ENCODE assay signal across 16 cellular contexts in the genomic region with DNA sequence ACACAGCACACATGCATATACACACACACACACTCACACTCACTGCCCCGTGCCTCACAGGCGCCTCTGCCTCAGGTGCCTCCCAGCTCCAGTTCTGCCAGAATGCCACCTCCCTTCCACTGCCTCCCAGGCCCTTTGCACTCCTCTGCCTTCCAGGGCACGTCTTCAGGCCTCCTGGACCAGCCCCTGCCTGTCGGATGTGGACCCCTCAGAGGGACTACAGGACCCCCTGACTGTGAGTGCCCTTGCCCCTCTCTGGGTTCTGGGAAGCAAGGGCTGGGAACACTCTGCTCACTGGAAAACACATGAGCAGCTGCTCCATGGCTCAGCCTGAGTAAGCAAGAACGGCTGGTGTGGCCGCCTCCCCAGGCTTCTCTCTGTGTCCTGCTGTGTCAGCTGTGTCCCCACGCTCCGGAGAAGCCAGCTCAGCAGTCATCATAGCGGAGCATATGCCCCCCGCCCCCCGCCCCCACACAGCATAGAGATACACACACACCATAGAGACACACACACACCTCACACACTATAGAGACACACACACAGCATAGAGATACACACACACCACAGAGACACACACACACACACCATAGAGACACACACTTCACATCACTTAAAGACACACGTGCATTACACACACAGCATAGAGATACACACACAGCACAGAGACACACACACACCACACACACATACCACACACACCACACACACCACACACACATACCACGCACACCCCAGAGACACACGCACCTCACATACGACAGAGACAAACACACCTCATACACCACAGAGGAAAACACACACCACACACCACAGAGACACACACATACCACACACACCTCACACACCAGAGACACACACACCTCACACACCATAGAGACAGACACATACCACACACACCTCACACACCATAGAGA.
A peak's percentile ranks its signal among the peaks of the same experiment; 100 is the strongest.
DNase-seq lines count a peak whose midpoint lies in the region; ATAC-seq, FAIRE-seq and TF ChIP-seq lines count a peak whose summit lies in the region.
"Had no signal": no experiment of that assay in that cellular context is flagged by ENCODE, and none has a peak within 500 bp of the region (broad histone marks: within the 10 kb centered on the region; RNA-seq: fewer than 3 reads in every experiment).

No MANE protein-coding gene starts in this region.

- in situ Hi-C loops in K562 (cut with MboI) = no loop called here

- no peaks in the 10 kb centered on the region for H3K36me3 Mint-ChIP-seq in GM23338 (ENCODE audit: low read depth)
- H3K36me3 Mint-ChIP-seq: CD8-positive, alpha-beta T cell had no signal

- DNase-seq in GM23338 (ENCODE audit: low spot score) (no peak), MM.1S (peak; percentile 25), K562 (ENCODE audit: extremely low read depth in 1 of 4, low spot score in 3 of 4) (peak in 2 of 4 experiments; percentile 25 to 32), GM03348 (ENCODE audit: low spot score) (no peak), NCI-H1436 treated with DMSO at 0.1 percent for 48 hours (lab: John Stamatoyannopoulos, UW) (no peak)
- DNase-seq in central memory CD4-positive, alpha-beta T cell = no peak
- DNase-seq in stimulated activated CD4-positive, alpha-beta T cell treated with anti-CD3 and anti-CD28 coated beads, Interleukin-4, amount 100 ng/mL, for 4 hours = no peak
- DNase-seq: activated CD4-positive, alpha-beta T cell treated with anti-CD3 and anti-CD28 coated beads, Interleukin-2, amount 10 ng/mL, durations not matched to agents 7 days and 5 days; CD8-positive, alpha-beta T cell; NCI-H2029 treated with DMSO at 0.1 percent for 48 hours had no signal

- H3K9ac ChIP-seq in MM.1S (ENCODE audit: low read length) = no peak overlapping the region
- no peak overlapping the region for H3K9ac ChIP-seq in K562 (ENCODE audit: insufficient read depth in 1 of 2, low read depth in 2 of 2, low read length in 2 of 2)

- H3K27ac ChIP-seq in GM23338 (ENCODE audit: low read depth) = no peak overlapping the region
- H3K27ac ChIP-seq in MM.1S (ENCODE audit: low read length) = no peak overlapping the region
- H3K27ac ChIP-seq in K562 (ENCODE audit: extremely low read depth, low read depth, low read length) = no peak overlapping the region; the same call in 2 of the 3 replicates
- H3K27ac ChIP-seq: coronary artery, esophagus muscularis mucosa, neutrophil, RWPE1 had no signal

- no peak overlapping the region for H2AFZ ChIP-seq in GM23338
- no peak overlapping the region for H2AFZ ChIP-seq in MM.1S (ENCODE audit: low read length)
- no peak overlapping the region for H2AFZ ChIP-seq in K562 (ENCODE audit: low read depth, low read length)
- H2AFZ ChIP-seq in neuron (ENCODE audit: low read depth, low read length) = peak overlapping the region; percentile 23

- H3K9me1 ChIP-seq in K562 (ENCODE audit: control insufficient read depth, insufficient read depth, low read length) = no peaks in the 10 kb centered on the region

- no peaks in the 10 kb centered on the region for H3K79me2 ChIP-seq in GM23338 (replicated peaks; ENCODE audit: insufficient read depth)
- no peaks in the 10 kb centered on the region for H3K79me2 ChIP-seq in MM.1S (ENCODE audit: low read length)
- no peaks in the 10 kb centered on the region for H3K79me2 ChIP-seq in K562 (ENCODE audit: control insufficient read depth, insufficient read depth, low read length)

- H3F3A ChIP-seq in GM23338 (replicated peaks; ENCODE audit: low read depth) (no peaks in the 10 kb centered on the region), MM.1S (ENCODE audit: insufficient read depth, low read length) (no peaks in the 10 kb centered on the region)

- H3K9me2 ChIP-seq in GM23338 (ENCODE audit: insufficient read depth) (no peaks in the 10 kb centered on the region; the same call in 1 of the 2 replicates), MM.1S (replicated peaks; ENCODE audit: insufficient read depth, low read length) (no peaks in the 10 kb centered on the region)

- H3K27me3 Mint-ChIP-seq in GM23338 (ENCODE audit: insufficient read depth, low read depth, poor library complexity) = no peaks in the 10 kb centered on the region
- H3K27me3 Mint-ChIP-seq: activated CD4-positive, alpha-beta T cell treated with anti-CD3 and anti-CD28 coated beads, Interleukin-2, amount 10 ng/mL, durations not matched to agents 7 days and 5 days had no signal

- 14% methylated on average over 12 of the region's 15 CpGs for WGBS in K562 (ENCODE audit: insufficient coverage, low coverage, missing lambda C conversion rate)

- H3K4me2 ChIP-seq in GM23338 = no peak overlapping the region
- no peak overlapping the region for H3K4me2 ChIP-seq in MM.1S (ENCODE audit: low read depth, low read length)
- no peak overlapping the region for H3K4me2 ChIP-seq in K562 (ENCODE audit: insufficient read depth, low read length)

- FAIRE-seq in K562 (lab: Jason Lieb, UNC) = peak; percentile 76

- no peak for TF ChIP-seq POLR2A in K562 (conservative IDR thresholded peaks at IDR 0.05)

- no peaks in the 10 kb centered on the region for H4K20me1 ChIP-seq in GM23338 (replicated peaks; ENCODE audit: insufficient read depth)
- H4K20me1 ChIP-seq in MM.1S (ENCODE audit: insufficient read depth, low read length) = no peaks in the 10 kb centered on the region
- no peaks in the 10 kb centered on the region for H4K20me1 ChIP-seq in K562 (replicated peaks; ENCODE audit: control insufficient read depth, insufficient read depth, low read length)

- BruUV-seq in K562 (replicated peaks; lab: Mats Ljungman, UMichigan) = no TSS peak

- no peak for TF ChIP-seq EP300 in K562 (IDR thresholded peaks at IDR 0.05; ENCODE audit: low read length)

- POLR2A ChIA-PET in K562 (lab: Yijun Ruan, JAX) = no interaction called here

- TF ChIP-seq RAD21 in K562 (CRISPR knock-in tag; conservative IDR thresholded peaks at IDR 0.05 in 1 of 2, IDR thresholded peaks at IDR 0.05 in 1 of 2) = no peak

- H3K4me3 ChIP-seq in GM23338 (no peak overlapping the region), MM.1S (ENCODE audit: low read length) (no peak overlapping the region), K562 (no peak overlapping the region), neuron (ENCODE audit: low read length) (no peak overlapping the region)
- H3K4me3 ChIP-seq: coronary artery, esophagus muscularis mucosa had no signal

- CTCF ChIA-PET in K562 (lab: Yijun Ruan, JAX; ENCODE audit: low intra/inter-chr PET ratio) = no interaction called here

- H3K9me3 Mint-ChIP-seq in GM23338 = no peaks in the 10 kb centered on the region; the same call in 2 of the 3 replicates
- H3K9me3 Mint-ChIP-seq: activated CD4-positive, alpha-beta T cell treated with anti-CD3 and anti-CD28 coated beads, Interleukin-2, amount 10 ng/mL, durations not matched to agents 7 days and 5 days; activated T-helper 1 cell treated with anti-CD3 and anti-CD28 coated beads, Interleukin-12 subunit alpha, Interleukin-12 subunit beta, Interleukin-2, Interleukin-4 antibody, amounts not matched to agents 30 ng/mL and 10 ng/mL and 1 ng/mL, durations not matched to agents 14 hours and 24 hours and 36 hours; CD8-positive, alpha-beta T cell had no signal

- H3K36me3 ChIP-seq in GM23338 (ENCODE audit: insufficient read depth) = no peaks in the 10 kb centered on the region
- H3K36me3 ChIP-seq in MM.1S (replicated peaks; ENCODE audit: insufficient read depth, low read length) = no peaks in the 10 kb centered on the region
- H3K36me3 ChIP-seq in K562 (ENCODE audit: control insufficient read depth, insufficient read depth, low read length) = no peaks in the 10 kb centered on the region
- no peaks in the 10 kb centered on the region for H3K36me3 ChIP-seq in neuron (ENCODE audit: insufficient read depth, low read length)
- H3K36me3 ChIP-seq: esophagus muscularis mucosa, neutrophil had no signal

- H3K4me3 Mint-ChIP-seq in GM23338 = no peak overlapping the region
- H3K4me3 Mint-ChIP-seq: activated CD4-positive, alpha-beta T cell treated with anti-CD3 and anti-CD28 coated beads, Interleukin-2, amount 10 ng/mL, durations not matched to agents 7 days and 5 days; activated T-helper 1 cell treated with anti-CD3 and anti-CD28 coated beads, Interleukin-12 subunit alpha, Interleukin-12 subunit beta, Interleukin-2, Interleukin-4 antibody, amounts not matched to agents 30 ng/mL and 10 ng/mL and 1 ng/mL, durations not matched to agents 14 hours and 24 hours and 36 hours; CD8-positive, alpha-beta T cell had no signal

- no peak overlapping the region for H3K27ac Mint-ChIP-seq in GM23338
- H3K27ac Mint-ChIP-seq: activated CD4-positive, alpha-beta T cell treated with anti-CD3 and anti-CD28 coated beads, Interleukin-2, amount 10 ng/mL, durations not matched to agents 7 days and 5 days; activated T-helper 1 cell treated with anti-CD3 and anti-CD28 coated beads, Interleukin-12 subunit alpha, Interleukin-12 subunit beta, Interleukin-2, Interleukin-4 antibody, amounts not matched to agents 30 ng/mL and 10 ng/mL and 1 ng/mL, durations not matched to agents 14 hours and 24 hours and 36 hours; CD8-positive, alpha-beta T cell had no signal

- TF ChIP-seq CTCF in GM23338 (conservative IDR thresholded peaks at IDR 0.05; ENCODE audit: low read depth in 2 of 2) = no peak
- no peak for TF ChIP-seq CTCF in MM.1S (IDR thresholded peaks at IDR 0.05; ENCODE audit: low read length)
- no peak for TF ChIP-seq CTCF in K562 (IDR thresholded peaks at IDR 0.05 in 2 of 3, conservative IDR thresholded peaks at IDR 0.05 in 1 of 3; ENCODE audit: insufficient read depth in 2 of 3, low read depth in 1 of 3, low read length in 3 of 3)

- peak; percentile 35; the same call in 1 of the 3 replicates for ATAC-seq in GM23338
- ATAC-seq in K562 = peak; percentile 59; the same call in 2 of the 3 replicates
- ATAC-seq: CD8-positive, alpha-beta T cell had no signal

- H3K4me1 ChIP-seq in GM23338 (ENCODE audit: insufficient read depth) (no peaks in the 10 kb centered on the region), MM.1S (ENCODE audit: low read length) (no peaks in the 10 kb centered on the region), K562 (replicated peaks in 1 of 2; ENCODE audit: control insufficient read depth in 2 of 2, insufficient read depth in 2 of 2, low read length in 2 of 2) (peaks cover 3 to 4% of the 10 kb centered on the region in 2 experiments; a peak in 2 of 5 replicates), neuron (ENCODE audit: insufficient read depth, low read length) (peaks cover 14% of the 10 kb centered on the region)

- H3K9me3 ChIP-seq in MM.1S (replicated peaks; ENCODE audit: insufficient read depth, low read length) = no peaks in the 10 kb centered on the region
- no peaks in the 10 kb centered on the region for H3K9me3 ChIP-seq in K562 (replicated peaks; ENCODE audit: control insufficient read depth, insufficient read depth, low read depth, low read length)
- H3K9me3 ChIP-seq in neuron (ENCODE audit: low read length) = peaks cover 2% of the 10 kb centered on the region
- H3K9me3 ChIP-seq: esophagus muscularis mucosa, neutrophil had no signal

- H3K27me3 ChIP-seq in GM23338 (ENCODE audit: insufficient read depth) (no peaks in the 10 kb centered on the region), MM.1S (replicated peaks; ENCODE audit: insufficient read depth, low read length) (no peaks in the 10 kb centered on the region), K562 (ENCODE audit: control insufficient read depth in 2 of 2, insufficient read depth in 2 of 2, low read length in 2 of 2) (peaks cover 7 to 12% of the 10 kb centered on the region in 2 experiments; a peak in 3 of 5 replicates), neuron (ENCODE audit: insufficient read depth, low read length) (no peaks in the 10 kb centered on the region)
- H3K27me3 ChIP-seq: esophagus muscularis mucosa, neutrophil had no signal

- intact Hi-C loops in K562 (cut with micrococcal nuclease) = no loop called here

- H3K4me1 Mint-ChIP-seq in GM23338 = no peaks in the 10 kb centered on the region
- H3K4me1 Mint-ChIP-seq: activated CD4-positive, alpha-beta T cell treated with anti-CD3 and anti-CD28 coated beads, Interleukin-2, amount 10 ng/mL, durations not matched to agents 7 days and 5 days had no signal
